8 cellular contexts compared by ENCODE assay signal in genomic region chr19:4471400-4472173, GRCh38. TPM values are rescaled to one million over a fixed set of nuclear protein-coding genes. Genes with fewer than 3 reads are reported as not detected.
DNase-seq lines count a peak whose midpoint lies in the region; ATAC-seq, FAIRE-seq and TF ChIP-seq lines count a peak whose summit lies in the region.

No MANE protein-coding gene starts in this region.

- peaks cover 17% of the 10 kb centered on the region for H3K36me3 ChIP-seq in DND-41 (ENCODE audit: insufficient read depth, low read length)
- H3K36me3 ChIP-seq in GM23338 (ENCODE audit: insufficient read depth): 0 out of 2 replicates have a peak, but pooled peaks cover 9% of the 10 kb centered on the region
- peaks cover 0 to 8% (median 0%) of the 10 kb centered on the region in 3 experiments for H3K36me3 ChIP-seq in naive thymus-derived CD4-positive, alpha-beta T cell (ENCODE audit: control insufficient read depth in 2 of 3, insufficient read depth in 3 of 3, low read length in 3 of 3)

- peaks cover 13% of the 10 kb centered on the region for H3K4me1 Mint-ChIP-seq in GM23338
- H3K4me1 Mint-ChIP-seq in activated T-helper 1 cell treated with anti-CD3 and anti-CD28 coated beads, Interleukin-12 subunit alpha, Interleukin-12 subunit beta, Interleukin-2, Interleukin-4 antibody, amounts not matched to agents 30 ng/mL and 10 ng/mL and 1 ng/mL, durations not matched to agents 14 hours and 24 hours and 36 hours (ENCODE audit: low read depth): peaks cover 18% of the 10 kb centered on the region
- peaks cover 11 to 25% (median 24%) of the 10 kb centered on the region in 7 donors for H3K4me1 Mint-ChIP-seq in naive thymus-derived CD4-positive, alpha-beta T cell
- peaks cover 21% of the 10 kb centered on the region for H3K4me1 Mint-ChIP-seq in stimulated activated memory B cell treated with anti-CD40 and anti-IgM and Interleukin-4, amounts not matched to agents 10 μg/mL and 1 μg/mL and 100 μg/mL, for 72 hours

- CTCF ChIA-PET in naive thymus-derived CD4-positive, alpha-beta T cell (lab: Charles Lee): interaction anchor here (0.8 to 1.0 kb wide), 4 partner anchors 12 to 225 kb away, joined by 3 to 4 read pairs (median 4); partner anchors contain the start of gene YJU2

- ATAC-seq in DND-41 (ENCODE audit: insufficient read depth, low read depth) (peak; percentile 88), GM23338 (peak; percentile 85)
- ATAC-seq in naive thymus-derived CD4-positive, alpha-beta T cell: peak; percentile 90
- peak; percentile 95 for ATAC-seq in stimulated activated memory B cell treated with anti-CD40 and anti-IgM and Interleukin-4, amounts not matched to agents 10 μg/mL and 1 μg/mL and 100 μg/mL, for 72 hours

- intact Hi-C loops in activated T-helper 1 cell treated with anti-CD3 and anti-CD28 coated beads, Interleukin-12 subunit alpha, Interleukin-12 subunit beta, Interleukin-2, Interleukin-4 antibody, amounts not matched to agents 30 ng/mL and 10 ng/mL and 1 ng/mL, durations not matched to agents 14 hours and 24 hours and 36 hours (cut with micrococcal nuclease): loop anchor here (1.0 to 5.0 kb wide), 12 partner anchors 14 to 485 kb away; partner anchors contain the start of genes ANKRD24, CHAF1A, FEM1A and MAP2K2
- intact Hi-C loops in naive thymus-derived CD4-positive, alpha-beta T cell (cut with micrococcal nuclease): loop anchor here (1.0 to 10.0 kb wide), 19 partner anchors 14 to 1901 kb away; partner anchors contain the start of genes ALKBH7 (in 2 of the 2), EEF2 (in 2 of the 2), TNFAIP8L1 (in 2 of the 2) and UBXN6 (in 2 of the 2)

- H4K20me1 ChIP-seq in DND-41 (ENCODE audit: insufficient read depth, low read length) (peaks cover 28% of the 10 kb centered on the region), GM23338 (replicated peaks; ENCODE audit: insufficient read depth) (peaks cover 8% of the 10 kb centered on the region)

- peak overlapping the region; percentile 84 for H3K27ac ChIP-seq in DND-41 (ENCODE audit: low read length)
- peak overlapping the region; percentile 6; the same call in 1 of the 2 replicates for H3K27ac ChIP-seq in GM23338 (ENCODE audit: low read depth)
- peak overlapping the region; percentile 77 for H3K27ac ChIP-seq in naive thymus-derived CD4-positive, alpha-beta T cell (ENCODE audit: low read depth, low read length)

- H3K27me3 ChIP-seq in DND-41 (ENCODE audit: insufficient read depth, low read length, poor library complexity) (no peaks in the 10 kb centered on the region), GM23338 (ENCODE audit: insufficient read depth) (no peaks in the 10 kb centered on the region)
- no peaks in the 10 kb centered on the region for H3K27me3 ChIP-seq in naive thymus-derived CD4-positive, alpha-beta T cell (ENCODE audit: control insufficient read depth in 2 of 2, insufficient read depth in 2 of 2, low read length in 2 of 2)

- H3K36me3 Mint-ChIP-seq in GM23338 (ENCODE audit: low read depth): peaks cover 4% of the 10 kb centered on the region
- H3K36me3 Mint-ChIP-seq in activated T-helper 1 cell treated with anti-CD3 and anti-CD28 coated beads, Interleukin-12 subunit alpha, Interleukin-12 subunit beta, Interleukin-2, Interleukin-4 antibody, amounts not matched to agents 30 ng/mL and 10 ng/mL and 1 ng/mL, durations not matched to agents 14 hours and 24 hours and 36 hours (ENCODE audit: low read depth): peaks cover 1% of the 10 kb centered on the region
- H3K36me3 Mint-ChIP-seq in naive thymus-derived CD4-positive, alpha-beta T cell: peaks cover 1 to 3% (median 3%) of the 10 kb centered on the region in 5 donors
- H3K36me3 Mint-ChIP-seq in stimulated activated memory B cell treated with anti-CD40 and anti-IgM and Interleukin-4, amounts not matched to agents 10 μg/mL and 1 μg/mL and 100 μg/mL, for 72 hours: peaks cover 4% of the 10 kb centered on the region

- peaks cover 12% of the 10 kb centered on the region; the same call in 1 of the 2 replicates for H3F3A ChIP-seq in GM23338 (replicated peaks; ENCODE audit: low read depth)

- H3K27me3 Mint-ChIP-seq in GM23338 (ENCODE audit: insufficient read depth, low read depth, poor library complexity): peaks cover 11% of the 10 kb centered on the region
- H3K27me3 Mint-ChIP-seq in activated T-helper 1 cell treated with anti-CD3 and anti-CD28 coated beads, Interleukin-12 subunit alpha, Interleukin-12 subunit beta, Interleukin-2, Interleukin-4 antibody, amounts not matched to agents 30 ng/mL and 10 ng/mL and 1 ng/mL, durations not matched to agents 14 hours and 24 hours and 36 hours (ENCODE audit: insufficient read depth): no peaks in the 10 kb centered on the region
- no peaks in the 10 kb centered on the region for H3K27me3 Mint-ChIP-seq in naive thymus-derived CD4-positive, alpha-beta T cell
- no peaks in the 10 kb centered on the region for H3K27me3 Mint-ChIP-seq in stimulated activated memory B cell treated with anti-CD40 and anti-IgM and Interleukin-4, amounts not matched to agents 10 μg/mL and 1 μg/mL and 100 μg/mL, for 72 hours

- DNase-seq in DND-41 (peak; percentile 99), GM23338 (ENCODE audit: low spot score) (peak; percentile 100), Kasumi-1 (lab: John Stamatoyannopoulos, UW) (peak; percentile 100), RCC 7860 (ENCODE audit: low spot score) (peak; percentile 100), fibroblast of peridontal ligament (ENCODE audit: extremely low read depth) (peak; percentile 100)
- DNase-seq in activated T-helper 1 cell treated with anti-CD3 and anti-CD28 coated beads, Interleukin-12 subunit alpha, Interleukin-12 subunit beta, Interleukin-2, Interleukin-4 antibody, amounts not matched to agents 30 ng/mL and 10 ng/mL and 1 ng/mL, durations not matched to agents 14 hours and 24 hours and 36 hours (ENCODE audit: low spot score): peak; percentile 97
- peak; percentile 78 to 100 (median 98) for DNase-seq in naive thymus-derived CD4-positive, alpha-beta T cell

- H3K79me2 ChIP-seq in DND-41 (ENCODE audit: insufficient read depth, low read length): peaks cover 35% of the 10 kb centered on the region
- peaks cover 33% of the 10 kb centered on the region for H3K79me2 ChIP-seq in GM23338 (replicated peaks; ENCODE audit: insufficient read depth)

- no peak overlapping the region for H3K27ac Mint-ChIP-seq in GM23338
- H3K27ac Mint-ChIP-seq in activated T-helper 1 cell treated with anti-CD3 and anti-CD28 coated beads, Interleukin-12 subunit alpha, Interleukin-12 subunit beta, Interleukin-2, Interleukin-4 antibody, amounts not matched to agents 30 ng/mL and 10 ng/mL and 1 ng/mL, durations not matched to agents 14 hours and 24 hours and 36 hours: no peak overlapping the region
- no peak overlapping the region for H3K27ac Mint-ChIP-seq in naive thymus-derived CD4-positive, alpha-beta T cell
- no peak overlapping the region for H3K27ac Mint-ChIP-seq in stimulated activated memory B cell treated with anti-CD40 and anti-IgM and Interleukin-4, amounts not matched to agents 10 μg/mL and 1 μg/mL and 100 μg/mL, for 72 hours

- POLR2A ChIA-PET in naive thymus-derived CD4-positive, alpha-beta T cell (lab: Charles Lee): interaction anchor here (0.6 to 4.6 kb wide), 12 partner anchors 8 to 708 kb away, joined by 3 to 41 read pairs (median 3); partner anchors contain the start of genes CHAF1A, DPP9, MPND and UBXN6

- no peaks in the 10 kb centered on the region for H3K9me2 ChIP-seq in GM23338 (ENCODE audit: insufficient read depth)

- H3K9ac ChIP-seq in DND-41 (ENCODE audit: low read depth, low read length): peak overlapping the region; percentile 63

- H3K4me2 ChIP-seq in DND-41 (ENCODE audit: insufficient read depth, low read length) (peak overlapping the region; percentile 72), GM23338 (peak overlapping the region; percentile 58)

- no peaks in the 10 kb centered on the region for H3K9me3 Mint-ChIP-seq in GM23338
- no peaks in the 10 kb centered on the region for H3K9me3 Mint-ChIP-seq in activated T-helper 1 cell treated with anti-CD3 and anti-CD28 coated beads, Interleukin-12 subunit alpha, Interleukin-12 subunit beta, Interleukin-2, Interleukin-4 antibody, amounts not matched to agents 30 ng/mL and 10 ng/mL and 1 ng/mL, durations not matched to agents 14 hours and 24 hours and 36 hours
- H3K9me3 Mint-ChIP-seq in naive thymus-derived CD4-positive, alpha-beta T cell: no peaks in the 10 kb centered on the region
- no peaks in the 10 kb centered on the region for H3K9me3 Mint-ChIP-seq in stimulated activated memory B cell treated with anti-CD40 and anti-IgM and Interleukin-4, amounts not matched to agents 10 μg/mL and 1 μg/mL and 100 μg/mL, for 72 hours

- H3K4me3 Mint-ChIP-seq in GM23338: no peak overlapping the region
- H3K4me3 Mint-ChIP-seq in activated T-helper 1 cell treated with anti-CD3 and anti-CD28 coated beads, Interleukin-12 subunit alpha, Interleukin-12 subunit beta, Interleukin-2, Interleukin-4 antibody, amounts not matched to agents 30 ng/mL and 10 ng/mL and 1 ng/mL, durations not matched to agents 14 hours and 24 hours and 36 hours: no peak overlapping the region
- H3K4me3 Mint-ChIP-seq in naive thymus-derived CD4-positive, alpha-beta T cell: no peak overlapping the region
- H3K4me3 Mint-ChIP-seq in stimulated activated memory B cell treated with anti-CD40 and anti-IgM and Interleukin-4, amounts not matched to agents 10 μg/mL and 1 μg/mL and 100 μg/mL, for 72 hours: no peak overlapping the region

- H3K4me1 ChIP-seq in DND-41 (ENCODE audit: insufficient read depth, low read length) (peaks cover 31% of the 10 kb centered on the region), GM23338 (ENCODE audit: insufficient read depth) (peaks cover 9% of the 10 kb centered on the region; the same call in 1 of the 2 replicates)
- peaks cover 7 to 12% of the 10 kb centered on the region in 2 donors for H3K4me1 ChIP-seq in naive thymus-derived CD4-positive, alpha-beta T cell (ENCODE audit: control insufficient read depth in 2 of 2, insufficient read depth in 2 of 2, low read length in 2 of 2)

- H3K4me3 ChIP-seq in DND-41 (ENCODE audit: low read depth in 1 of 2, low read length in 2 of 2) (peak overlapping the region; percentile 47 to 71), GM23338 (peak overlapping the region; percentile 48)
- H3K4me3 ChIP-seq in naive thymus-derived CD4-positive, alpha-beta T cell (ENCODE audit: low read length): peak overlapping the region; percentile 71

- peak; percentile 99 for FAIRE-seq in RCC 7860 (lab: Jason Lieb, UNC)

- H3K9me3 ChIP-seq in DND-41 (ENCODE audit: insufficient read depth, low read length, severe bottlenecking): no peaks in the 10 kb centered on the region
- H3K9me3 ChIP-seq in naive thymus-derived CD4-positive, alpha-beta T cell (ENCODE audit: control insufficient read depth in 2 of 3, low read length in 3 of 3): no peaks in the 10 kb centered on the region

- TF ChIP-seq CTCF in DND-41 (IDR thresholded peaks at IDR 0.05; ENCODE audit: borderline replicate concordance, extremely low read depth, low read length, poor library complexity, severe bottlenecking) (no peak), GM23338 (conservative IDR thresholded peaks at IDR 0.05; ENCODE audit: low read depth in 2 of 2) (no peak)

- peak overlapping the region; percentile 78 for H2AFZ ChIP-seq in DND-41 (ENCODE audit: low read depth, low read length)
- H2AFZ ChIP-seq in GM23338: no peak overlapping the region; the same call in 1 of the 2 replicates

RNA-seq across cellular contexts. Expression of gene HDGFL2, which starts 0.5 kb away (rescaled TPM):
- 94.6 and 113 TPM in 2 replicates for total RNA-seq in GM23338 (2014; rRNA removed; shearing (Covaris generic))
- polyA plus RNA-seq in GM23338 (2016; fragmentation: Nextera tagmentation; extraction: Ambion mirVana): 64.8 and 72.4 TPM in 2 replicates
- total RNA-seq in activated T-helper 1 cell treated with anti-CD3 and anti-CD28 coated beads, Interleukin-12 subunit alpha, Interleukin-12 subunit beta, Interleukin-2, Interleukin-4 antibody, amounts not matched to agents 30 ng/mL and 10 ng/mL and 1 ng/mL, durations not matched to agents 14 hours and 24 hours and 36 hours: 66.4 and 70.0 TPM in 2 replicates
- 10 to 100 TPM; 25.9 to 64.6 (median 34.6) TPM for total RNA-seq in naive thymus-derived CD4-positive, alpha-beta T cell
- polyA plus RNA-seq in naive thymus-derived CD4-positive, alpha-beta T cell: 10 to 100 TPM; 14.0 to 31.5 TPM

RNA-seq across cellular contexts. Expression of gene UBXN6, which starts 14.0 kb away (rescaled TPM):
- 21.6 TPM in 2 replicates for total RNA-seq in GM23338 (2014; rRNA removed; shearing (Covaris generic))
- 19.1 and 20.4 TPM in 2 replicates for polyA plus RNA-seq in GM23338 (2016; fragmentation: Nextera tagmentation; extraction: Ambion mirVana)
- 49.5 and 51.0 TPM in 2 replicates for total RNA-seq in activated T-helper 1 cell treated with anti-CD3 and anti-CD28 coated beads, Interleukin-12 subunit alpha, Interleukin-12 subunit beta, Interleukin-2, Interleukin-4 antibody, amounts not matched to agents 30 ng/mL and 10 ng/mL and 1 ng/mL, durations not matched to agents 14 hours and 24 hours and 36 hours
- total RNA-seq in naive thymus-derived CD4-positive, alpha-beta T cell: 10 to 100 TPM; 49.2 to 68.6 (median 53.1) TPM
- polyA plus RNA-seq in naive thymus-derived CD4-positive, alpha-beta T cell: 1 to 10 TPM; 5.4 to 7.9 TPM

RNA-seq across cellular contexts. Expression of gene PLIN4, which starts 46.7 kb away (rescaled TPM):
- total RNA-seq in GM23338 (2014; rRNA removed; shearing (Covaris generic)): 0.59 and 0.70 TPM in 2 replicates
- polyA plus RNA-seq in GM23338 (2016; fragmentation: Nextera tagmentation; extraction: Ambion mirVana): 0.19 and 0.21 TPM in 2 replicates
- not detected in 2 replicates for total RNA-seq in activated T-helper 1 cell treated with anti-CD3 and anti-CD28 coated beads, Interleukin-12 subunit alpha, Interleukin-12 subunit beta, Interleukin-2, Interleukin-4 antibody, amounts not matched to agents 30 ng/mL and 10 ng/mL and 1 ng/mL, durations not matched to agents 14 hours and 24 hours and 36 hours
- total RNA-seq in naive thymus-derived CD4-positive, alpha-beta T cell: under 1 TPM in 3 of 5 experiments, not detected in 2; 0.11 to 0.24 (median 0.16) TPM
- under 1 TPM; 0.08 to 0.11 TPM for polyA plus RNA-seq in naive thymus-derived CD4-positive, alpha-beta T cell

Comparison
In these comparisons a context has a peak if more than half of its experiments do, and no peak if none do; other contexts are left out.
1. Peak in every context shown above with its lines: DNase-seq, ATAC-seq, H3K4me3 ChIP-seq and H3K27ac ChIP-seq.
2. H3K27ac ChIP-seq: peak in every context shown above with its lines; median percentile 84 in DND-41; 77 in naive thymus-derived CD4-positive, alpha-beta T cell; 6 in GM23338.